In the genomic region with DNA sequence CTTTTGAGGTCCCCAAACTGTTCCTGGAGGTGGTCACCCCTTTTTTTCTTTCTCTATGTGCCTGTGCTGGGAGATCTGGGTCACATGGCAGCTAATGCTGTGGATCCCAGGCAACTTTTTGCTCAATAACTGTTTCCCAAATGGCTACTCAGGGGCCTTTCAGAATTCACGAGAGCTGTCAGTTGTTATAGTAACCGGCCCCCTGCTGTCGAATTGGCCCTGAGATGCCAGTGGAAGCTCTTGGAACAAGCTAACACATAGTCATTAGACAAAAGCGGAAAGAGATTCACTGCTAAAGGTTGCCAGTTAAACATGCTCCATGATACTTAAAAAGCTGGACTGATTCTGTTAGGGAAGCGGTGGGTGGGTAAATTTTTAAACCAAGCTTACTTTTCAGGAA, we compare ENCODE assay signal across 19 cellular contexts.
A peak's percentile ranks its signal among the peaks of the same experiment; 100 is the strongest.
DNase-seq lines count a peak whose midpoint lies in the region; TF ChIP-seq lines count a peak whose summit lies in the region.
"Had no signal": no experiment of that assay in that cellular context is flagged by ENCODE, and none has a peak within 500 bp of the region (broad histone marks: within the 10 kb centered on the region; RNA-seq: fewer than 3 reads in every experiment).

No MANE protein-coding gene starts in this region.

- H4K8ac ChIP-seq in neuronal stem cell (ENCODE audit: low read depth, low read length), result no peak overlapping the region

- H4K91ac ChIP-seq in neuronal stem cell (ENCODE audit: low read depth, low read length, poor library complexity), result no peak overlapping the region

- TF ChIP-seq EP300 in ovary (IDR thresholded peaks at IDR 0.05), result no peak

- no peak overlapping the region for H2BK120ac ChIP-seq in neuronal stem cell (ENCODE audit: low read depth, low read length)

- H3K18ac ChIP-seq in neuronal stem cell (ENCODE audit: low read length), result no peak overlapping the region

- DNase-seq in NCI-H1092 (lab: John Stamatoyannopoulos, UW) (peak; percentile 29), NCI-H69 (lab: John Stamatoyannopoulos, UW) (peak; percentile 7), hippocampal formation (lab: John Stamatoyannopoulos, UW) (peak; percentile 8 to 30), neuronal stem cell (ENCODE audit: low spot score) (peak; percentile 58), breast epithelium (ENCODE audit: low spot score in 2 of 2) (no peak), NCI-H1694 (lab: John Stamatoyannopoulos, UW) (no peak), ovary (no peak)
- DNase-seq: activated CD4-positive, alpha-beta T cell treated with anti-CD3 and anti-CD28 coated beads, Interleukin-2, amount 50 U/mL, for 48 hours; activated CD8-positive, alpha-beta memory T cell treated with anti-CD3 and anti-CD28 coated beads, Interleukin-2, amount 50 U/mL, for 4 hours; aorta; CD4-positive, CD25-positive, alpha-beta regulatory T cell; GDM1; HFFc6; immature natural killer cell; KG1; naive thymus-derived CD8-positive, alpha-beta T cell; T1000; transverse colon had no signal

- no peak overlapping the region for H3K4me3 ChIP-seq in neuronal stem cell (ENCODE audit: low read length in 2 of 2)
- no peak overlapping the region for H3K4me3 ChIP-seq in breast epithelium
- no peak overlapping the region for H3K4me3 ChIP-seq in ovary
- H3K4me3 ChIP-seq: transverse colon had no signal

- H3K4me2 ChIP-seq in neuronal stem cell (ENCODE audit: insufficient read depth, low read length, poor library complexity, severe bottlenecking), result no peak overlapping the region

- no peak overlapping the region for H2BK5ac ChIP-seq in neuronal stem cell (ENCODE audit: low read length)

- TF ChIP-seq POLR2A in breast epithelium (IDR thresholded peaks at IDR 0.05), result no peak
- TF ChIP-seq POLR2A in ovary (IDR thresholded peaks at IDR 0.05), result no peak

- H2AK5ac ChIP-seq in neuronal stem cell (ENCODE audit: low read depth, low read length), result no peak overlapping the region

- no peak overlapping the region for H3K4ac ChIP-seq in neuronal stem cell (ENCODE audit: low read length)

- TF ChIP-seq CTCF in breast epithelium (IDR thresholded peaks at IDR 0.05), result no peak
- no peak for TF ChIP-seq CTCF in ovary (IDR thresholded peaks at IDR 0.05)

- H3K27ac ChIP-seq in neuronal stem cell (replicated peaks; ENCODE audit: low read length) (peak overlapping the region; percentile 39), breast epithelium (no peak overlapping the region), ovary (no peak overlapping the region)
- H3K27ac ChIP-seq: parathyroid adenoma, transverse colon had no signal

- no peak overlapping the region for H2BK12ac ChIP-seq in neuronal stem cell (ENCODE audit: low read length)

- no peaks in the 10 kb centered on the region for H3K9me3 ChIP-seq in neuronal stem cell (replicated peaks in 1 of 2; ENCODE audit: control insufficient read depth in 2 of 2, insufficient read depth in 1 of 2, low read depth in 1 of 2, low read length in 2 of 2)
- H3K9me3 ChIP-seq in breast epithelium, result no peaks in the 10 kb centered on the region
- no peaks in the 10 kb centered on the region for H3K9me3 ChIP-seq in ovary
- H3K9me3 ChIP-seq: transverse colon had no signal

- H3K27me3 ChIP-seq in neuronal stem cell (ENCODE audit: control insufficient read depth in 3 of 3, insufficient read depth in 3 of 3, low read depth in 1 of 3, low read length in 3 of 3) (no peaks in the 10 kb centered on the region), breast epithelium (no peaks in the 10 kb centered on the region), ovary (no peaks in the 10 kb centered on the region)
- H3K27me3 ChIP-seq: transverse colon had no signal

- no peaks in the 10 kb centered on the region for H3K79me1 ChIP-seq in neuronal stem cell (ENCODE audit: low read depth, low read length)

- H3K4me1 ChIP-seq in neuronal stem cell (ENCODE audit: control insufficient read depth in 2 of 2, insufficient read depth in 1 of 2, low read depth in 1 of 2, low read length in 2 of 2) (peaks cover 13% of the 10 kb centered on the region in 2 donors), breast epithelium (no peaks in the 10 kb centered on the region), ovary (ENCODE audit: insufficient read depth) (peaks cover 3% of the 10 kb centered on the region)
- H3K4me1 ChIP-seq: parathyroid adenoma, transverse colon had no signal

- H3K23ac ChIP-seq in neuronal stem cell (ENCODE audit: low read depth, low read length, poor library complexity), result no peak overlapping the region

- H2BK15ac ChIP-seq in neuronal stem cell (ENCODE audit: low read length), result no peak overlapping the region

- H3K14ac ChIP-seq in neuronal stem cell (ENCODE audit: low read length), result no peak overlapping the region

- WGBS in neuronal stem cell (ENCODE audit: extremely low coverage in 2 of 2, insufficient read length in 2 of 2, insufficient replicate concordance in 1 of 2), 2 donors, result no CpG with 5 or more reads among the region's 5 CpGs
- WGBS in ovary, 3 donors, result 72 to 83% (median 72%) methylated on average over 5 of the region's 5 CpGs

- H3K36me3 ChIP-seq in neuronal stem cell (replicated peaks in 1 of 2; ENCODE audit: control insufficient read depth in 2 of 2, insufficient read depth in 2 of 2, low read length in 2 of 2), result peaks cover 0 to 2% of the 10 kb centered on the region in 2 donors
- no peaks in the 10 kb centered on the region for H3K36me3 ChIP-seq in breast epithelium
- H3K36me3 ChIP-seq in ovary, result no peaks in the 10 kb centered on the region
- H3K36me3 ChIP-seq: transverse colon had no signal

- intact Hi-C loops in breast epithelium (cut with DNase I; ENCODE audit: low total_unique reads) (no loop called here), ovary (cut with DNase I) (no loop called here)

- H2AFZ ChIP-seq in neuronal stem cell (ENCODE audit: low read length), result no peak overlapping the region
- H2AFZ ChIP-seq: parathyroid adenoma had no signal

- H3K9ac ChIP-seq in neuronal stem cell (ENCODE audit: low read depth, low read length, poor library complexity), result no peak overlapping the region
- H3K9ac ChIP-seq: parathyroid adenoma had no signal

Comparison
In these comparisons a context has a peak if more than half of its experiments do, and no peak if none do; other contexts are left out.
1. DNase-seq: peak in NCI-H1092 (single experiment), NCI-H69 (single experiment), hippocampal formation (2 of 2) and neuronal stem cell (single experiment); none in breast epithelium (0 of 2), NCI-H1694 (single experiment) and ovary (0 of 5).